Comparison of ENCODE assay signal across 8 cellular contexts in the genomic region with DNA sequence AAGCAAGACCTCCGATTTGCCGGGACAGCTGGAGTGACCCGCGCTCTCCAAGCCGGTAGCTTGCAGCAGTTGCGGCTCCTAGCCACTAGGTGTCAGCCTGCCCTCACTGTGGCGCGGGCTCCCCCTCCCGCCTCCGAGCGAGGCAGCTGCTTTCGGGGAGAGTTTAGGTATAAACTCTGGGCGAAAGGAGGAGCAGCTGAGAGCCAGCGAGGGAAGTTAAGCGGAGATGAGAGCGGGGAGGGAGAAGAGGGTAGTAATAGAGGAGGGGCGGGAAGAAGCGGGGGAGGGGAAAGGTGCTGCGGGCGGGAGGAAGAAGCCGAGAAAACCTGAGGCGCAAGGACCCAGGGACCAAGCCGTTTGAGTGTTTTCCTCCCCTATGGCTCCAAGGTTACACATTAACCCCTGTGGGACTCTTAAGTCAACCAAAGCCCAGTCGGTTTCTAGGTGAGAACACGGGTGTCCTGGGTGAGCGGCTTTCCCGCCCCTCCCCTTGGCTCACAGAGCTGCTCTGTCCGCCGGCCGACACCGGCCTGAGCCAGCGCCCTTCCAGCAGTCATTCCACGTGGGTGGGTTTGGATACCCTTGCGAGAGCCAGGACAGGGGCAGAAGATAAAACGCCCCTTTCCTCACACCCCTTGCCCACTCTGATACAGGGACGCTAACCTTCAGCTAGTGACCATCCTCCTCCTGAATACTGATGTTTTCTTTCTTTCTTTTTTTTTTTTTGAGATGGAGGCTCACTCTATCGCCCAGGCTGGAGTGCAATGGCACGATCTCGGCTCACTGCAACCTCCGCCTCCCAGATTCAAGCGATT.
DNase-seq lines count a peak whose midpoint lies in the region; ATAC-seq and TF ChIP-seq lines count a peak whose summit lies in the region.

No MANE protein-coding gene starts in this region.

- peak; percentile 99 for TF ChIP-seq CTCF in GM13976 (IDR thresholded peaks at IDR 0.05; ENCODE audit: borderline replicate concordance, control extremely low read depth, extremely low read depth, insufficient read depth, missing control alignments)
- peak; percentile 98 for TF ChIP-seq CTCF in astrocyte of the cerebellum (IDR thresholded peaks at IDR 0.05; ENCODE audit: low read depth, low read length, missing control alignments)

- peak; percentile 29 for ATAC-seq in HG02884 (IDR thresholded peaks at IDR 0.05; ENCODE audit: unreplicated experiment)
- no peak for ATAC-seq in GM19328 (IDR thresholded peaks at IDR 0.05; ENCODE audit: unreplicated experiment)

- DNase-seq in GM13976 (ENCODE audit: low spot score) (peak; percentile 87), NCI-H187 (lab: John Stamatoyannopoulos, UW) (peak; percentile 86 to 94), T-helper 22 cell (ENCODE audit: low read depth) (peak; percentile 79), astrocyte of the cerebellum (ENCODE audit: low read depth) (peak; percentile 86), hepatic stellate cell (ENCODE audit: low spot score) (peak; percentile 91), retina (peak; percentile 98)

- H3K4me3 ChIP-seq in astrocyte of the cerebellum (ENCODE audit: low read depth, low read length) = peak overlapping the region; percentile 73

- in situ Hi-C loops in GM13976 (cut with MboI; ENCODE audit: low sequenced_read_pairs, unreplicated experiment) = loop anchor here (25.0 kb wide), 1 partner anchor 385 kb away; no protein-coding TSS in a partner anchor
- in situ Hi-C loops in astrocyte of the cerebellum (cut with HindIII; ENCODE audit: low sequenced_read_pairs) = loop anchor here (10.0 kb wide), 1 partner anchor 58 kb away; no protein-coding TSS in a partner anchor
